ENCODE assay signal across 8 cellular contexts in genomic region chr17:38352245-38353083, GRCh38. TPM values are rescaled to one million over a fixed set of nuclear protein-coding genes. Genes with fewer than 3 reads are reported as not detected.
A peak's percentile ranks its signal among the peaks of the same experiment; 100 is the strongest.
DNase-seq lines count a peak whose midpoint lies in the region; ATAC-seq and TF ChIP-seq lines count a peak whose summit lies in the region.

No MANE protein-coding gene starts in this region.

- H3K4me3 ChIP-seq in HUES48 (ENCODE audit: low read depth, low read length) (peak overlapping the region; percentile 69), fibroblast of lung (replicated peaks in 1 of 4; ENCODE audit: control extremely low read depth in 1 of 4, insufficient read depth in 1 of 4, low read depth in 3 of 4, low read length in 4 of 4) (peak overlapping the region; percentile 70 to 82 (median 77)), uterus (peak overlapping the region; percentile 45 to 94)
- peak overlapping the region; percentile 67 for H3K4me3 ChIP-seq in naive thymus-derived CD4-positive, alpha-beta T cell (ENCODE audit: low read length)

- H3K4me3 Mint-ChIP-seq in activated CD4-positive, alpha-beta T cell treated with anti-CD3 and anti-CD28 coated beads for 36 hours: peak overlapping the region; percentile 73
- peak overlapping the region; percentile 73 for H3K4me3 Mint-ChIP-seq in activated CD8-positive, alpha-beta T cell treated with anti-CD3 and anti-CD28 coated beads for 36 hours
- peak overlapping the region; percentile 61 to 95 (median 84) for H3K4me3 Mint-ChIP-seq in naive thymus-derived CD4-positive, alpha-beta T cell

- no peak for TF ChIP-seq CTCF in activated CD8-positive, alpha-beta T cell treated with anti-CD3 and anti-CD28 coated beads for 36 hours (IDR thresholded peaks at IDR 0.05)
- TF ChIP-seq CTCF in fibroblast of lung (conservative IDR thresholded peaks at IDR 0.05 in 1 of 2, IDR thresholded peaks at IDR 0.05 in 1 of 2; ENCODE audit: low read depth in 1 of 2, low read length in 2 of 2): no peak
- no peak for TF ChIP-seq CTCF in uterus (IDR thresholded peaks at IDR 0.05)

- DNase-seq in activated CD4-positive, alpha-beta T cell treated with anti-CD3 and anti-CD28 coated beads for 36 hours: peak; percentile 52
- no peak for DNase-seq in activated CD4-positive, alpha-beta T cell treated with anti-CD3 and anti-CD28 coated beads for 1 hour
- DNase-seq in activated CD8-positive, alpha-beta T cell treated with anti-CD3 and anti-CD28 coated beads for 36 hours: peak; percentile 42
- peak; percentile 12 to 29 for DNase-seq in fibroblast of lung (ENCODE audit: low read depth in 2 of 2)
- peak in 8 of 9 donors; percentile 9 to 42 (median 16) for DNase-seq in naive thymus-derived CD4-positive, alpha-beta T cell
- peak; percentile 28 to 33 for DNase-seq in uterus

- no peak overlapping the region for H3K9ac ChIP-seq in HUES48 (ENCODE audit: low read depth, low read length)
- H3K9ac ChIP-seq in fibroblast of lung (ENCODE audit: insufficient read depth, low read length): peak overlapping the region; percentile 65

- peaks cover 19% of the 10 kb centered on the region for H3K79me2 ChIP-seq in fibroblast of lung (ENCODE audit: control insufficient read depth, insufficient read depth, low read length)

- H2AFZ ChIP-seq in fibroblast of lung (ENCODE audit: low read length): peak overlapping the region; percentile 29

- no peak for TF ChIP-seq POLR2A in uterus (IDR thresholded peaks at IDR 0.05)

- H3K27me3 ChIP-seq in HUES48 (ENCODE audit: control insufficient read depth, insufficient read depth, low read length): no peaks in the 10 kb centered on the region; the same call in 1 of the 2 replicates
- H3K27me3 ChIP-seq in fibroblast of lung (ENCODE audit: control insufficient read depth, insufficient read depth, low read length): no peaks in the 10 kb centered on the region
- H3K27me3 ChIP-seq in naive thymus-derived CD4-positive, alpha-beta T cell (ENCODE audit: control insufficient read depth in 2 of 2, insufficient read depth in 2 of 2, low read length in 2 of 2): no peaks in the 10 kb centered on the region
- H3K27me3 ChIP-seq in uterus: no peaks in the 10 kb centered on the region

- CTCF ChIA-PET in activated CD4-positive, alpha-beta T cell treated with anti-CD3 and anti-CD28 coated beads for 36 hours (lab: Charles Lee): interaction anchor here (0.6 to 1.7 kb wide), 8 partner anchors 9 to 157 kb away, joined by 3 to 6 read pairs (median 4); no protein-coding TSS in a partner anchor
- CTCF ChIA-PET in activated CD8-positive, alpha-beta T cell treated with anti-CD3 and anti-CD28 coated beads for 36 hours (lab: Charles Lee): interaction anchor here (1.1 to 11.9 kb wide), 6 partner anchors 12 to 72 kb away, joined by 3 to 203 read pairs (median 8); no protein-coding TSS in a partner anchor
- CTCF ChIA-PET in naive thymus-derived CD4-positive, alpha-beta T cell (lab: Charles Lee): interaction anchor here (0.9 to 1.5 kb wide), 2 partner anchors 59 to 207 kb away, joined by 3 to 4 read pairs; no protein-coding TSS in a partner anchor

- H3K4me2 ChIP-seq in fibroblast of lung (ENCODE audit: extremely low read depth, insufficient read depth, low read length): peak overlapping the region; percentile 95

- H3K27ac ChIP-seq in HUES48 (ENCODE audit: low read depth, low read length) (peak overlapping the region; percentile 43), fibroblast of lung (ENCODE audit: insufficient read depth, low read length) (peak overlapping the region; percentile 62), uterus (peak overlapping the region; percentile 84 to 86)
- H3K27ac ChIP-seq in naive thymus-derived CD4-positive, alpha-beta T cell (ENCODE audit: low read depth, low read length): peak overlapping the region; percentile 75

- H3K4me1 Mint-ChIP-seq in activated CD4-positive, alpha-beta T cell treated with anti-CD3 and anti-CD28 coated beads for 36 hours: peaks cover 57% of the 10 kb centered on the region
- peaks cover 48% of the 10 kb centered on the region for H3K4me1 Mint-ChIP-seq in activated CD8-positive, alpha-beta T cell treated with anti-CD3 and anti-CD28 coated beads for 36 hours (ENCODE audit: low read depth)
- H3K4me1 Mint-ChIP-seq in naive thymus-derived CD4-positive, alpha-beta T cell: peaks cover 31 to 64% (median 54%) of the 10 kb centered on the region in 7 donors

- peaks cover under 1% of the 10 kb centered on the region for H4K20me1 ChIP-seq in fibroblast of lung (ENCODE audit: control insufficient read depth, extremely low read depth, insufficient read depth, low read length)

- H3K4me1 ChIP-seq in HUES48 (ENCODE audit: control insufficient read depth, insufficient read depth, low read length) (peaks cover 25% of the 10 kb centered on the region), fibroblast of lung (ENCODE audit: control insufficient read depth, extremely low read depth, insufficient read depth, low read length) (no peaks in the 10 kb centered on the region), uterus (peaks cover 0 to 10% of the 10 kb centered on the region in 2 donors)
- peaks cover 9 to 21% of the 10 kb centered on the region in 2 donors for H3K4me1 ChIP-seq in naive thymus-derived CD4-positive, alpha-beta T cell (ENCODE audit: control insufficient read depth in 2 of 2, insufficient read depth in 2 of 2, low read length in 2 of 2)

- H3K36me3 ChIP-seq in HUES48 (ENCODE audit: control insufficient read depth, insufficient read depth, low read length) (no peaks in the 10 kb centered on the region), fibroblast of lung (ENCODE audit: control insufficient read depth, insufficient read depth, low read length) (no peaks in the 10 kb centered on the region), uterus (no peaks in the 10 kb centered on the region)
- H3K36me3 ChIP-seq in naive thymus-derived CD4-positive, alpha-beta T cell (ENCODE audit: control insufficient read depth in 2 of 3, insufficient read depth in 3 of 3, low read length in 3 of 3): no peaks in the 10 kb centered on the region

- H3K9me3 ChIP-seq in HUES48 (ENCODE audit: control insufficient read depth, insufficient read depth, low read length) (no peaks in the 10 kb centered on the region), fibroblast of lung (ENCODE audit: control insufficient read depth, insufficient read depth, low read depth, low read length) (no peaks in the 10 kb centered on the region), uterus (no peaks in the 10 kb centered on the region)
- no peaks in the 10 kb centered on the region for H3K9me3 ChIP-seq in naive thymus-derived CD4-positive, alpha-beta T cell (ENCODE audit: control insufficient read depth in 2 of 3, low read length in 3 of 3)

- no peak for ATAC-seq in activated CD4-positive, alpha-beta T cell treated with anti-CD3 and anti-CD28 coated beads for 36 hours
- no peak for ATAC-seq in activated CD8-positive, alpha-beta T cell treated with anti-CD3 and anti-CD28 coated beads for 36 hours
- ATAC-seq in naive thymus-derived CD4-positive, alpha-beta T cell: no peak
- ATAC-seq in GM18868 (IDR thresholded peaks at IDR 0.05; ENCODE audit: unreplicated experiment): no peak

- no peaks in the 10 kb centered on the region for H3K36me3 Mint-ChIP-seq in activated CD4-positive, alpha-beta T cell treated with anti-CD3 and anti-CD28 coated beads for 36 hours (ENCODE audit: low read depth)
- H3K36me3 Mint-ChIP-seq in activated CD8-positive, alpha-beta T cell treated with anti-CD3 and anti-CD28 coated beads for 36 hours (ENCODE audit: low read depth): no peaks in the 10 kb centered on the region
- peaks cover 0 to 2% (median 0%) of the 10 kb centered on the region in 5 donors for H3K36me3 Mint-ChIP-seq in naive thymus-derived CD4-positive, alpha-beta T cell

- H3K27me3 Mint-ChIP-seq in activated CD4-positive, alpha-beta T cell treated with anti-CD3 and anti-CD28 coated beads for 36 hours: no peaks in the 10 kb centered on the region
- H3K27me3 Mint-ChIP-seq in activated CD8-positive, alpha-beta T cell treated with anti-CD3 and anti-CD28 coated beads for 36 hours: no peaks in the 10 kb centered on the region
- no peaks in the 10 kb centered on the region for H3K27me3 Mint-ChIP-seq in naive thymus-derived CD4-positive, alpha-beta T cell

- intact Hi-C loops in activated CD4-positive, alpha-beta T cell treated with anti-CD3 and anti-CD28 coated beads for 36 hours (cut with DNase I, micrococcal nuclease): loop anchor here in 1 of 2 experiments (5.0 kb wide), 2 partner anchors 255 to 865 kb away; partner anchors contain the start of genes DUSP14 and SRCIN1
- intact Hi-C loops in activated CD8-positive, alpha-beta T cell treated with anti-CD3 and anti-CD28 coated beads for 36 hours (cut with micrococcal nuclease): no loop called here
- intact Hi-C loops in naive thymus-derived CD4-positive, alpha-beta T cell (cut with micrococcal nuclease): loop anchor here (2.0 to 5.0 kb wide), 2 partner anchors 55 to 140 kb away; partner anchors contain the start of gene MRPL45 (in 1 of the 2)
- intact Hi-C loops in uterus (cut with DNase I; ENCODE audit: low total_unique reads): no loop called here

- H3K9me3 Mint-ChIP-seq in activated CD4-positive, alpha-beta T cell treated with anti-CD3 and anti-CD28 coated beads for 36 hours (ENCODE audit: low read depth): no peaks in the 10 kb centered on the region
- no peaks in the 10 kb centered on the region for H3K9me3 Mint-ChIP-seq in activated CD8-positive, alpha-beta T cell treated with anti-CD3 and anti-CD28 coated beads for 36 hours
- no peaks in the 10 kb centered on the region for H3K9me3 Mint-ChIP-seq in naive thymus-derived CD4-positive, alpha-beta T cell

- POLR2A ChIA-PET in activated CD4-positive, alpha-beta T cell treated with anti-CD3 and anti-CD28 coated beads for 36 hours (lab: Charles Lee): interaction anchor here (0.5 to 0.6 kb wide), 2 partner anchors 61 to 379 kb away, joined by 3 read pairs; no protein-coding TSS in a partner anchor
- POLR2A ChIA-PET in activated CD8-positive, alpha-beta T cell treated with anti-CD3 and anti-CD28 coated beads for 36 hours (lab: Charles Lee): interaction anchor here (0.7 to 1.0 kb wide), 3 partner anchors 18 to 64 kb away, joined by 3 to 4 read pairs (median 3); no protein-coding TSS in a partner anchor
- POLR2A ChIA-PET in naive thymus-derived CD4-positive, alpha-beta T cell (lab: Charles Lee): interaction anchor here (0.7 to 1.9 kb wide), 6 partner anchors 9 to 206 kb away, joined by 3 to 4 read pairs (median 3); no protein-coding TSS in a partner anchor

- no peak overlapping the region for H3K27ac Mint-ChIP-seq in activated CD4-positive, alpha-beta T cell treated with anti-CD3 and anti-CD28 coated beads for 36 hours
- H3K27ac Mint-ChIP-seq in activated CD8-positive, alpha-beta T cell treated with anti-CD3 and anti-CD28 coated beads for 36 hours: no peak overlapping the region
- peak overlapping the region in 8 of 9 donors; percentile 16 to 74 (median 42) for H3K27ac Mint-ChIP-seq in naive thymus-derived CD4-positive, alpha-beta T cell

RNA-seq across cellular contexts. Expression of gene SOCS7, which starts 0.8 kb away (rescaled TPM):
- total RNA-seq in activated CD4-positive, alpha-beta T cell treated with anti-CD3 and anti-CD28 coated beads for 36 hours: 10 to 100 TPM; 21.8 to 25.3 TPM
- total RNA-seq in activated CD8-positive, alpha-beta T cell treated with anti-CD3 and anti-CD28 coated beads for 36 hours: 10 to 100 TPM; 18.0 to 18.9 TPM
- total RNA-seq in fibroblast of lung (9.4 and 9.8 TPM in 2 replicates), uterus (10 to 100 TPM in 2 of 4 donors, 1 to 10 TPM in 2; 2.6 to 24.5 (median 14.6) TPM)
- 4.8 and 5.2 TPM in 2 replicates for polyA plus RNA-seq in fibroblast of lung
- 4.1 and 6.3 TPM in 2 replicates for polyA plus RNA-seq in fibroblast of lung (2012)
- polyA minus RNA-seq in fibroblast of lung (ENCODE audit: low replicate concordance): 14.3 and 38.2 TPM in 2 replicates
- 10 to 100 TPM; 17.0 to 23.3 (median 21.5) TPM for total RNA-seq in naive thymus-derived CD4-positive, alpha-beta T cell
- under 1 TPM; 0.57 to 0.81 TPM for polyA plus RNA-seq in naive thymus-derived CD4-positive, alpha-beta T cell

RNA-seq across cellular contexts. Expression of gene GPR179, which starts 8.7 kb away (rescaled TPM):
- total RNA-seq in activated CD4-positive, alpha-beta T cell treated with anti-CD3 and anti-CD28 coated beads for 36 hours: under 1 TPM; 0.05 to 0.07 TPM
- under 1 TPM in 1 of 2 experiments, not detected in 1; 0.07 TPM for total RNA-seq in activated CD8-positive, alpha-beta T cell treated with anti-CD3 and anti-CD28 coated beads for 36 hours
- total RNA-seq in fibroblast of lung (under 0.01 TPM in 2 replicates), uterus (1 to 10 TPM in 1 of 4 donors, under 1 TPM in 2, not detected in 1; 0.12 to 5.3 (median 0.97) TPM)
- polyA plus RNA-seq in fibroblast of lung: not detected in 2 replicates
- not detected in 2 replicates for polyA plus RNA-seq in fibroblast of lung (2012)
- 0.31 TPM in 1 of 2 replicates, not detected in the other for polyA minus RNA-seq in fibroblast of lung (ENCODE audit: low replicate concordance)
- total RNA-seq in naive thymus-derived CD4-positive, alpha-beta T cell: under 1 TPM in 3 of 5 experiments, not detected in 2; 0.11 to 0.35 (median 0.17) TPM
- polyA plus RNA-seq in naive thymus-derived CD4-positive, alpha-beta T cell: not detected

RNA-seq across cellular contexts. Expression of gene MRPL45, which starts 55.5 kb away (rescaled TPM):
- total RNA-seq in activated CD4-positive, alpha-beta T cell treated with anti-CD3 and anti-CD28 coated beads for 36 hours: 10 to 100 TPM; 54.4 to 57.4 TPM
- 10 to 100 TPM; 54.3 to 54.6 TPM for total RNA-seq in activated CD8-positive, alpha-beta T cell treated with anti-CD3 and anti-CD28 coated beads for 36 hours
- total RNA-seq in fibroblast of lung: 34.7 and 35.4 TPM in 2 replicates
- 56.1 and 59.6 TPM in 2 replicates for polyA plus RNA-seq in fibroblast of lung
- 34.1 and 37.8 TPM in 2 replicates for polyA plus RNA-seq in fibroblast of lung (2012)
- 14.8 and 25.7 TPM in 2 replicates for polyA minus RNA-seq in fibroblast of lung (ENCODE audit: low replicate concordance)
- 10 to 100 TPM; 15.7 to 28.6 (median 22.7) TPM for total RNA-seq in naive thymus-derived CD4-positive, alpha-beta T cell
- 10 to 100 TPM; 31.2 to 41.6 TPM for polyA plus RNA-seq in naive thymus-derived CD4-positive, alpha-beta T cell
- 10 to 100 TPM in 3 of 4 donors, 1 to 10 TPM in 1; 6.7 to 32.3 (median 19.0) TPM for total RNA-seq in uterus

Comparison
In these comparisons a context has a peak if more than half of its experiments do, and no peak if none do; other contexts are left out.
1. H3K27ac Mint-ChIP-seq: peak in naive thymus-derived CD4-positive, alpha-beta T cell (8 of 9); none in activated CD4-positive, alpha-beta T cell treated with anti-CD3 and anti-CD28 coated beads for 36 hours (single experiment) and activated CD8-positive, alpha-beta T cell treated with anti-CD3 and anti-CD28 coated beads for 36 hours (single experiment).
2. intact Hi-C loops: an anchor here in naive thymus-derived CD4-positive, alpha-beta T cell (2.0 to 5.0 kb wide); none called in activated CD8-positive, alpha-beta T cell treated with anti-CD3 and anti-CD28 coated beads for 36 hours and uterus.
3. Peak in every context shown above with its lines, with median percentiles within 50 percentile points of each other: H3K4me3 Mint-ChIP-seq, H3K27ac ChIP-seq and H3K4me3 ChIP-seq.